ENCODE assay signal across 1 cellular context in genomic region chr7:23713285-23714235, GRCh38.
A peak's percentile ranks its signal among the peaks of the same experiment; 100 is the strongest.
TF ChIP-seq lines count a peak whose summit lies in the region.

No MANE protein-coding gene starts in this region.

TF ChIP-seq in IMR-90, 13 proteins besides CTCF, POLR2A, EP300 and RAD21:
- peak; percentile 76; the same call in 1 of the 2 replicates for TF ChIP-seq BHLHE40 (IDR thresholded peaks at IDR 0.05; ENCODE audit: low read depth, low read length)
- TF ChIP-seq MAZ (IDR thresholded peaks at IDR 0.05; ENCODE audit: borderline replicate concordance, low read depth, low read length), result no peak
- no peak for TF ChIP-seq SMC3 (IDR thresholded peaks at IDR 0.05; ENCODE audit: low read depth, low read length)
- TF ChIP-seq, protein P1, sequence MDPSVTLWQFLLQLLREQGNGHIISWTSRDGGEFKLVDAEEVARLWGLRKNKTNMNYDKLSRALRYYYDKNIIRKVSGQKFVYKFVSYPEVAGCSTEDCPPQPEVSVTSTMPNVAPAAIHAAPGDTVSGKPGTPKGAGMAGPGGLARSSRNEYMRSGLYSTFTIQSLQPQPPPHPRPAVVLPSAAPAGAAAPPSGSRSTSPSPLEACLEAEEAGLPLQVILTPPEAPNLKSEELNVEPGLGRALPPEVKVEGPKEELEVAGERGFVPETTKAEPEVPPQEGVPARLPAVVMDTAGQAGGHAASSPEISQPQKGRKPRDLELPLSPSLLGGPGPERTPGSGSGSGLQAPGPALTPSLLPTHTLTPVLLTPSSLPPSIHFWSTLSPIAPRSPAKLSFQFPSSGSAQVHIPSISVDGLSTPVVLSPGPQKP (IDR thresholded peaks at IDR 0.05; ENCODE audit: borderline replicate concordance, low read depth, low read length), result no peak
- no peak for TF ChIP-seq RCOR1 (IDR thresholded peaks at IDR 0.05; ENCODE audit: insufficient replicate concordance, low read length)
- TF ChIP-seq FOS (IDR thresholded peaks at IDR 0.05; ENCODE audit: low read depth, low read length), result peak; percentile 67
- TF ChIP-seq CHD1 (IDR thresholded peaks at IDR 0.05; ENCODE audit: low read depth, low read length), result no peak
- no peak for TF ChIP-seq NFE2L2 (IDR thresholded peaks at IDR 0.05; ENCODE audit: low read depth, low read length)
- no peak for TF ChIP-seq CEBPB (IDR thresholded peaks at IDR 0.05; ENCODE audit: low read depth, low read length)
- TF ChIP-seq MXI1 (IDR thresholded peaks at IDR 0.05; ENCODE audit: borderline replicate concordance, low read depth, low read length), result no peak
- no peak for TF ChIP-seq RFX5 (IDR thresholded peaks at IDR 0.05; ENCODE audit: low read depth, low read length)
- no peak for TF ChIP-seq MAFK (IDR thresholded peaks at IDR 0.05; ENCODE audit: low read depth, low read length)
- no peak for TF ChIP-seq USF2 (IDR thresholded peaks at IDR 0.05; ENCODE audit: low read depth, low read length)
